ENCODE assay signal across 9 cellular contexts in the genomic region with DNA sequence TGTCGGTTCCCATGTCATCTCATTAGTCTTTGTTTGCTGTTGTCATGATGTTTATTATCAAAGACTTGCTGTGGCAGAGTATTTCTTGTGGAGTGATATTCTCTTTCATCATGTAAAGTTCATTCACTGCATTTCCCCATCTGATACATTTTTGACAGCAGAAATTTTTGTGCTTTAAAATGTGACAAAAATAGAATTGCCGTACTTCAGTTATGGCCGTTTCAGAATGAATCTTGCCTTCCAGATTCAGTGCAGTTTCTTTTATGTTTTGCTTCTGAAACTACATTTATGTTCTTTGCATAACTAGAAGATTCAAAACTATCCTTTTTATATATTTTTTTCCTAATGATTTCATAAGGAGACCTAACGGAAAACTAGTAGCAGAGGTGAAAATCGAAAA. TPM values are rescaled to one million over a fixed set of nuclear protein-coding genes. Genes with fewer than 3 reads are reported as not detected.
A peak's percentile ranks its signal among the peaks of the same experiment; 100 is the strongest.
DNase-seq lines count a peak whose midpoint lies in the region; ATAC-seq and TF ChIP-seq lines count a peak whose summit lies in the region.
"Had no signal": no experiment of that assay in that cellular context is flagged by ENCODE, and none has a peak within 500 bp of the region (broad histone marks: within the 10 kb centered on the region; RNA-seq: fewer than 3 reads in every experiment).

No MANE protein-coding gene starts in this region.

- peaks cover 28% of the 10 kb centered on the region for H3K4me1 Mint-ChIP-seq in activated naive CD8-positive, alpha-beta T cell treated with anti-CD3 and anti-CD28 coated beads for 36 hours
- no peaks in the 10 kb centered on the region for H3K4me1 Mint-ChIP-seq in chondrocyte (ENCODE audit: low read depth)

- H3K4me3 Mint-ChIP-seq in activated naive CD8-positive, alpha-beta T cell treated with anti-CD3 and anti-CD28 coated beads for 36 hours, result peak overlapping the region; percentile 63
- H3K4me3 Mint-ChIP-seq in chondrocyte (ENCODE audit: unreplicated experiment), result no peak overlapping the region

- H3K27me3 Mint-ChIP-seq in activated naive CD8-positive, alpha-beta T cell treated with anti-CD3 and anti-CD28 coated beads for 36 hours, result no peaks in the 10 kb centered on the region
- H3K27me3 Mint-ChIP-seq in chondrocyte (ENCODE audit: low read depth), result no peaks in the 10 kb centered on the region

- no peak for TF ChIP-seq CTCF in GM12864 (IDR thresholded peaks at IDR 0.05; ENCODE audit: low read depth, low read length, missing control alignments)
- no peak for TF ChIP-seq CTCF in chondrocyte (IDR thresholded peaks at IDR 0.05)

- peak overlapping the region; percentile 97 for H3K27ac Mint-ChIP-seq in activated naive CD8-positive, alpha-beta T cell treated with anti-CD3 and anti-CD28 coated beads for 36 hours
- no peak overlapping the region for H3K27ac Mint-ChIP-seq in chondrocyte (ENCODE audit: unreplicated experiment)

- DNase-seq in GM12864 (ENCODE audit: low read depth) (no peak), amniotic stem cell (lab: John Stamatoyannopoulos, UW) (no peak), medulla oblongata (ENCODE audit: extremely low spot score) (no peak), RKO (ENCODE audit: low spot score) (no peak), chondrocyte (ENCODE audit: low spot score) (no peak)
- DNase-seq in activated naive CD8-positive, alpha-beta T cell treated with anti-CD3 and anti-CD28 coated beads for 36 hours, result no peak
- DNase-seq: NCI-H1092 treated with DMSO at 0.1 percent for 48 hours had no signal

- H3K9me3 Mint-ChIP-seq in activated naive CD8-positive, alpha-beta T cell treated with anti-CD3 and anti-CD28 coated beads for 36 hours, result no peaks in the 10 kb centered on the region
- H3K9me3 Mint-ChIP-seq in chondrocyte (ENCODE audit: low read depth), result no peaks in the 10 kb centered on the region

- peak overlapping the region; percentile 14; the same call in 1 of the 2 replicates for H3K4me3 ChIP-seq in GM12864 (ENCODE audit: low read depth, low read length)

- H3K36me3 Mint-ChIP-seq in activated naive CD8-positive, alpha-beta T cell treated with anti-CD3 and anti-CD28 coated beads for 36 hours, result peaks cover 41% of the 10 kb centered on the region
- H3K36me3 Mint-ChIP-seq in chondrocyte (ENCODE audit: low read depth), result peaks cover 15% of the 10 kb centered on the region

- peak; percentile 31 for ATAC-seq in GM19351 (IDR thresholded peaks at IDR 0.05; ENCODE audit: unreplicated experiment)
- peak; percentile 12 for ATAC-seq in HG02938 (IDR thresholded peaks at IDR 0.05; ENCODE audit: unreplicated experiment)

RNA-seq across cellular contexts. Expression of gene CSTF2, which starts 10.0 kb away (rescaled TPM):
- 10 to 100 TPM; 57.6 to 59.5 TPM for total RNA-seq in activated naive CD8-positive, alpha-beta T cell treated with anti-CD3 and anti-CD28 coated beads for 36 hours
- total RNA-seq in chondrocyte, result 11.5 to 13.5 TPM (median 11.8 TPM) in 3 replicates

RNA-seq across cellular contexts. Expression of gene NOX1, which starts 44.0 kb away (rescaled TPM):
- total RNA-seq in activated naive CD8-positive, alpha-beta T cell treated with anti-CD3 and anti-CD28 coated beads for 36 hours, result not detected
- total RNA-seq in chondrocyte, result not detected in 3 replicates
